Comparison of ENCODE assay signal across 24 cellular contexts in the genomic region with DNA sequence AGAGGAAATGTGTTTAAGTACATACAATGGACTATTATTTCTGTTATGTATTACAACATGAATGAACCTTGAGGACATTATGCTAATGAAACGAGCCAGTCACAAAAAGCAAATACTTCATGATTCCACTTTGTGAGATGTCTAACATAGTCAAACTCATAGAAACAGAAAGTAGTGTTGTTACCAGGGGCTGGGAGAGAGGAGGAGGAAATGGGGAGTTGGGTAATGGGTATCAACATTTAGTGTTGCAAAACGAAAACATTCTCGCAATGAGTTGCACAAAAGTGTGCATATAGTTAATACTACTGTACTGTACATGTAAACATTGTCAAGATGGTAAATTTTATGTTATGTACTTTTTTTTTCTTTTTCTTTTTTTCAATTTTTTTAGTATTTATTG.
"Had no signal": no experiment of that assay in that cellular context is flagged by ENCODE, and none has a peak within 500 bp of the region (broad histone marks: within the 10 kb centered on the region; RNA-seq: fewer than 3 reads in every experiment).

No MANE protein-coding gene starts in this region.

- H3K4me1 Mint-ChIP-seq: activated naive CD8-positive, alpha-beta T cell treated with anti-CD3 and anti-CD28 coated beads for 36 hours had no signal

- H3K9me3 Mint-ChIP-seq: activated T-cell treated with anti-CD3 and anti-CD28 coated beads, Interleukin-2, amount 50 U/mL, for 4 hours had no signal

- H3K4me1 ChIP-seq: parathyroid adenoma had no signal

- H3K27ac Mint-ChIP-seq: activated naive CD8-positive, alpha-beta T cell treated with anti-CD3 and anti-CD28 coated beads for 36 hours; activated T-helper 2 cell treated with anti-CD3 and anti-CD28 coated beads, Interferon-gamma antibody, Interleukin-2, Interleukin-4, amounts not matched to agents 10 μg/mL and 5 μg/mL and 100 μg/mL, durations not matched to agents 14 hours and 24 hours and 36 hours; nephron progenitor cell; type B pancreatic cell had no signal

- H3K4me3 ChIP-seq: thoracic aorta had no signal

- H3K36me3 ChIP-seq: thoracic aorta had no signal

- H3K36me3 Mint-ChIP-seq: activated naive CD8-positive, alpha-beta T cell treated with anti-CD3 and anti-CD28 coated beads for 36 hours; type B pancreatic cell had no signal

- ATAC-seq: activated T-cell treated with anti-CD3 and anti-CD28 coated beads, Interleukin-2, amount 50 U/mL, for 4 hours; esophagus mucosa; left cardiac atrium; right cardiac atrium had no signal

- H3K9me3 ChIP-seq: thoracic aorta had no signal

- H3K27me3 Mint-ChIP-seq: type B pancreatic cell had no signal

- DNase-seq: activated CD4-positive, alpha-beta T cell treated with anti-CD3 and anti-CD28 coated beads for 4 hours; activated CD4-positive, alpha-beta T cell treated with anti-CD3 and anti-CD28 coated beads, Interleukin-2, amount 50 U/mL, for 48 hours; activated CD4-positive, CD25-positive, alpha-beta regulatory T cell; activated CD8-positive, alpha-beta memory T cell treated with anti-CD3 and anti-CD28 coated beads, Interleukin-2, amount 50 U/mL, for 48 hours; activated naive CD4-positive, alpha-beta T cell treated with Interleukin-2 at 50 U/mL for 16 hours; activated naive CD8-positive, alpha-beta T cell treated with anti-CD3 and anti-CD28 coated beads for 36 hours; activated T-cell treated with anti-CD3 and anti-CD28 coated beads, Interleukin-2, amount 50 U/mL, for 4 hours; central memory CD4-positive, alpha-beta T cell; dermis blood vessel endothelial cell; effector CD8-positive, alpha-beta T cell; hippocampal formation; left cardiac atrium; mesenchymal stem cell; nephron progenitor cell; nucleus accumbens; right cardiac atrium; stimulated activated CD4-positive, alpha-beta T cell treated with anti-CD3 and anti-CD28 coated beads, Interleukin-4, amount 100 ng/mL, for 24 hours; stimulated activated naive CD4-positive, alpha-beta T cell treated with Interleukin-2 at 50 U/mL for 16 hours; T1000 had no signal

- H3K27ac ChIP-seq: parathyroid adenoma, thoracic aorta had no signal

- H3K4me3 Mint-ChIP-seq: activated naive CD8-positive, alpha-beta T cell treated with anti-CD3 and anti-CD28 coated beads for 36 hours; activated T-cell treated with anti-CD3 and anti-CD28 coated beads, Interleukin-2, amount 50 U/mL, for 4 hours; nephron progenitor cell; type B pancreatic cell had no signal
